10 cellular contexts compared by ENCODE assay signal in the genomic region with DNA sequence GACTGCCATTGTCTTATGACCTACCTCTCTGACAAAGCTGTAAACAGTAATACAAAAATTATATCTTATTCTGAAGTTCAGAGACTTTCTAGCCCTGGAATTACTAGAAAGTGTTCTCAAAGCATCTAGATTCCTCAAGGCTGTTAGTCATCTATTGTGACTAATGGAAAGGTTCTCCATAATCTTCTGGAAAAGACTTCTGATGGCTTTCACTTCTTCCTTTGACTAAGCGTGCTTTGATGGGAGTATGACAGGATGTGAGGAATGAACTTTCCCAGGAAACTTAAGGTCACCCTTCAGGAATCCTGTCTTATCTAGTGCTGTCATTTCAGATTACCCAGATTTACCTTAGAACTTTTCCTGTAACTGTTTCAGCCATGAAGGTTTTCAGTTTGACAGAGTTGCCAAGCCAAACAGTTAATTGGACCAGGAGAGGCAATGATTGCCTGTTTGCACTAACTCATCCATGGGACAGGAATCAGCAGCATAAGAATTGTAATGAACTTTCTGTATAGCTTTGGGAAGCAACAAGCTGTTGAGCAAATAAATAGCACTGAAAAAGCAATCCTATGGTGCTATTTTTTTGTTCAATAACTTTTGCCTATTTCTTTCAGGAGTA. TPM values are rescaled to one million over a fixed set of nuclear protein-coding genes. Genes with fewer than 3 reads are reported as not detected.
DNase-seq lines count a peak whose midpoint lies in the region; ATAC-seq, FAIRE-seq and TF ChIP-seq lines count a peak whose summit lies in the region.
"Had no signal": no experiment of that assay in that cellular context is flagged by ENCODE, and none has a peak within 500 bp of the region (broad histone marks: within the 10 kb centered on the region; RNA-seq: fewer than 3 reads in every experiment).

No MANE protein-coding gene starts in this region.

- no peak overlapping the region for H3K9ac ChIP-seq in endothelial cell of umbilical vein (replicated peaks; ENCODE audit: extremely low read depth, insufficient read depth, low read length)

- dilution Hi-C loops in endothelial cell of umbilical vein (cut with MboI; ENCODE audit: extremely low pct_ligation_motif_present, low sequenced_read_pairs) = no loop called here

- H3K9me3 ChIP-seq in endothelial cell of umbilical vein (replicated peaks; ENCODE audit: control insufficient read depth, insufficient read depth, low read length) = no peaks in the 10 kb centered on the region

- H3K9me1 ChIP-seq in endothelial cell of umbilical vein (replicated peaks; ENCODE audit: control insufficient read depth, extremely low read depth, insufficient read depth, low read length) = no peaks in the 10 kb centered on the region

- BruUV-seq in endothelial cell of umbilical vein (replicated peaks; lab: Mats Ljungman, UMichigan) = no TSS peak

- CTCF ChIA-PET in endothelial cell of umbilical vein (lab: Charles Lee) = interaction anchor here (1.0 to 2.7 kb wide), 2 partner anchors 117 to 133 kb away, joined by 3 to 9 read pairs; no protein-coding TSS in a partner anchor

- peak; percentile 36 for TF ChIP-seq POLR2A in endothelial cell of umbilical vein (IDR thresholded peaks at IDR 0.05; ENCODE audit: low read depth, low read length)

- H3K4me3 ChIP-seq in endothelial cell of umbilical vein (replicated peaks in 1 of 3; ENCODE audit: insufficient read depth in 1 of 3, low read depth in 1 of 3, low read length in 3 of 3) = no peak overlapping the region

- H3K4me1 ChIP-seq in endothelial cell of umbilical vein (ENCODE audit: control insufficient read depth, extremely low read depth, insufficient read depth, low read length) = peaks cover 17% of the 10 kb centered on the region

- H3K27ac ChIP-seq in endothelial cell of umbilical vein (ENCODE audit: insufficient read depth, low read depth, low read length) = peak overlapping the region; percentile 41

- H3K4me2 ChIP-seq in endothelial cell of umbilical vein (ENCODE audit: insufficient read depth, low read length) = peak overlapping the region; percentile 42

- ATAC-seq in omental fat pad (ENCODE audit: low FRiP score) = peak; percentile 51
- ATAC-seq in HG03442 (IDR thresholded peaks at IDR 0.05; ENCODE audit: unreplicated experiment) = no peak

- POLR2A ChIA-PET in endothelial cell of umbilical vein (lab: Charles Lee) = no interaction called here

- no peak overlapping the region for H2AFZ ChIP-seq in endothelial cell of umbilical vein (ENCODE audit: low read depth, low read length)

- intact Hi-C loops in endothelial cell of umbilical vein (cut with micrococcal nuclease) = loop anchor here (2.0 kb wide), 2 partner anchors 18 to 82 kb away; no protein-coding TSS in a partner anchor

- H3K36me3 ChIP-seq in endothelial cell of umbilical vein (ENCODE audit: control insufficient read depth in 2 of 2, extremely low read depth in 1 of 2, insufficient read depth in 2 of 2, low read length in 2 of 2) = peaks cover 8 to 16% of the 10 kb centered on the region in 2 experiments

- TF ChIP-seq CTCF in endothelial cell of umbilical vein (IDR thresholded peaks at IDR 0.05; ENCODE audit: extremely low read depth in 1 of 2, insufficient read depth in 1 of 2, low read depth in 1 of 2, low read length in 2 of 2) (no peak), omental fat pad (IDR thresholded peaks at IDR 0.05) (no peak)

- H3K27me3 ChIP-seq in endothelial cell of umbilical vein (ENCODE audit: control insufficient read depth in 2 of 2, insufficient read depth in 2 of 2, low read length in 2 of 2) = no peaks in the 10 kb centered on the region

- DNase-seq in GM04503 (ENCODE audit: low read depth) = peak; percentile 17
- peak; percentile 95 for DNase-seq in RKO (ENCODE audit: low spot score)
- DNase-seq in endothelial cell of umbilical vein (ENCODE audit: low read depth, low spot score) = peak; percentile 79
- no peak for DNase-seq in omental fat pad (ENCODE audit: low spot score)
- DNase-seq in SK-N-DZ (ENCODE audit: low spot score) = no peak
- no peak for DNase-seq in stimulated activated CD8-positive, alpha-beta memory T cell treated with anti-CD3 and anti-CD28 coated beads, Interleukin-4, amount 100 ng/mL, for 48 hours
- DNase-seq: DMS79, NCI-H1694, small intestine had no signal

- H3K79me2 ChIP-seq in endothelial cell of umbilical vein (ENCODE audit: control insufficient read depth, insufficient read depth, low read length) = peaks cover 2% of the 10 kb centered on the region

- peaks cover 3% of the 10 kb centered on the region for H4K20me1 ChIP-seq in endothelial cell of umbilical vein (replicated peaks; ENCODE audit: control insufficient read depth, extremely low read depth, insufficient read depth, low read length)

- FAIRE-seq in endothelial cell of umbilical vein (lab: Jason Lieb, UNC) = peak; percentile 86

TF ChIP-seq in endothelial cell of umbilical vein, 7 proteins besides CTCF, POLR2A, EP300 and RAD21:
- TF ChIP-seq POLR2AphosphoS5 (IDR thresholded peaks at IDR 0.05; ENCODE audit: insufficient read depth, low read depth, low read length) = peak; percentile 62
- peak; percentile 92 for TF ChIP-seq FOS (IDR thresholded peaks at IDR 0.05; ENCODE audit: borderline replicate concordance, insufficient read depth, low read length)
- no peak for TF ChIP-seq MAX (IDR thresholded peaks at IDR 0.05; ENCODE audit: insufficient read depth, insufficient read length)
- no peak for TF ChIP-seq EZH2 (IDR thresholded peaks at IDR 0.05; ENCODE audit: borderline replicate concordance, low read depth, low read length, severe bottlenecking)
- TF ChIP-seq JUN (IDR thresholded peaks at IDR 0.05; ENCODE audit: borderline replicate concordance, insufficient read depth, insufficient read length, low read depth) = peak; percentile 62
- peak; percentile 92 for TF ChIP-seq GATA2 (IDR thresholded peaks at IDR 0.05; ENCODE audit: insufficient read depth, insufficient read length, low read depth, low read length)
- no peak for TF ChIP-seq MYC (IDR thresholded peaks at IDR 0.05; ENCODE audit: low read depth, low read length)

RNA-seq across cellular contexts. Expression of gene AP2B1, which starts 43.5 kb away (rescaled TPM):
- 198 and 200 TPM in 2 replicates for total RNA-seq in endothelial cell of umbilical vein
- polyA plus RNA-seq in endothelial cell of umbilical vein = 105 and 106 TPM in 2 replicates
- 125 and 134 TPM in 2 replicates for polyA plus RNA-seq in endothelial cell of umbilical vein (2011; cell fraction: cytosol; rRNA removed)
- polyA plus RNA-seq in endothelial cell of umbilical vein (2011; cell fraction: nucleus; rRNA removed) = 119 and 141 TPM in 2 replicates
- 215 and 237 TPM in 2 replicates for polyA plus RNA-seq in endothelial cell of umbilical vein (2012)
- polyA minus RNA-seq in endothelial cell of umbilical vein = 249 and 258 TPM in 2 replicates
- 97.6 TPM for polyA minus RNA-seq in endothelial cell of umbilical vein (2011; cell fraction: cytosol; rRNA and poly(A)+ RNA removed)
- polyA minus RNA-seq in endothelial cell of umbilical vein (2011; cell fraction: nucleus; rRNA and poly(A)+ RNA removed) = 99.9 and 135 TPM in 2 replicates
- total RNA-seq in omental fat pad = 10 to 100 TPM; 62.6 to 94.3 (median 79.4) TPM
- 39.0 and 43.0 TPM in 2 replicates for polyA plus RNA-seq in SK-N-DZ (2014; cell fraction: cytosol; rRNA removed)
- 14.8 and 36.4 TPM in 2 replicates for polyA plus RNA-seq in SK-N-DZ (2014; cell fraction: nucleus; rRNA removed)

RNA-seq across cellular contexts. Expression of gene PEX12, which starts 52.3 kb away (rescaled TPM):
- total RNA-seq in endothelial cell of umbilical vein (2.8 and 3.4 TPM in 2 replicates), omental fat pad (1 to 10 TPM; 3.5 to 7.4 (median 5.2) TPM)
- 4.5 and 5.7 TPM in 2 replicates for polyA plus RNA-seq in endothelial cell of umbilical vein
- polyA plus RNA-seq in endothelial cell of umbilical vein (2011; cell fraction: cytosol; rRNA removed) = 2.9 and 3.2 TPM in 2 replicates
- 1.8 and 2.0 TPM in 2 replicates for polyA plus RNA-seq in endothelial cell of umbilical vein (2011; cell fraction: nucleus; rRNA removed)
- 4.4 and 4.6 TPM in 2 replicates for polyA plus RNA-seq in endothelial cell of umbilical vein (2012)
- polyA minus RNA-seq in endothelial cell of umbilical vein = 6.3 and 7.3 TPM in 2 replicates
- 4.9 TPM for polyA minus RNA-seq in endothelial cell of umbilical vein (2011; cell fraction: cytosol; rRNA and poly(A)+ RNA removed)
- polyA minus RNA-seq in endothelial cell of umbilical vein (2011; cell fraction: nucleus; rRNA and poly(A)+ RNA removed) = 1.8 and 2.7 TPM in 2 replicates
- 6.4 and 8.2 TPM in 2 replicates for polyA plus RNA-seq in SK-N-DZ (2014; cell fraction: cytosol; rRNA removed)
- 2.7 and 3.4 TPM in 2 replicates for polyA plus RNA-seq in SK-N-DZ (2014; cell fraction: nucleus; rRNA removed)

Comparison
In these comparisons a context has a peak if more than half of its experiments do, and no peak if none do; other contexts are left out.
1. DNase-seq: peak in GM04503 (single experiment), RKO (single experiment) and endothelial cell of umbilical vein (single experiment); none in omental fat pad (single experiment), SK-N-DZ (single experiment) and stimulated activated CD8-positive, alpha-beta memory T cell treated with anti-CD3 and anti-CD28 coated beads, Interleukin-4, amount 100 ng/mL, for 48 hours (single experiment).